Comparison of ENCODE assay signal across 8 cellular contexts in the genomic region with DNA sequence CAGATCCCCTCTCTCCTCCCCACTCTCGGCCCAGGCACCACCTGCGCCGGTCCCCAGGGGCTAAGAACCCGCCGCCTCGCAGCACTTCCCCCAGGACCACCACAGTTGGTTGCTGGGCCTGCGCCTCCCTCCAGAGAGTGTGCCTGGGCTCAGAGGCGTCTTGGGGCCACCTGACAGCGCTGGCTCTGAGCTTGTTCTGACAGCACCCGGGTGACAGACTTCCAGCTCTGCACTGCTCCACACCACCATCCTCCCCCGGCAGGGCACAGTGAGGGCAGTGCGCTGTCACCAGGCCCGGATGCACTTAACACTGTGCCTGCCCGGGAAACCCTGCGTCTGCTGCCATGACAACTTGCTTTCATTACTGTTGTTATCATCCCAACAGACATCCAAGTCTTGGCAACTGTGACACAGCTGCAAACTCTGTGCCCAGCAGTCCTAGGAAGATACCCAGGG. TPM values are rescaled to one million over a fixed set of nuclear protein-coding genes. Genes with fewer than 3 reads are reported as not detected.
DNase-seq lines count a peak whose midpoint lies in the region; ATAC-seq, FAIRE-seq and TF ChIP-seq lines count a peak whose summit lies in the region.

No MANE protein-coding gene starts in this region.

- CTCF ChIA-PET in activated CD4-positive, alpha-beta T cell treated with anti-CD3 and anti-CD28 coated beads, Interleukin-2, amount 10 ng/mL, durations not matched to agents 7 days and 5 days (lab: Charles Lee), result interaction anchor here (1.6 to 1.7 kb wide), 2 partner anchors 14 to 34 kb away, joined by 3 to 4 read pairs; no protein-coding TSS in a partner anchor
- CTCF ChIA-PET in endothelial cell of umbilical vein (lab: Charles Lee), result interaction anchor here (0.6 to 1.0 kb wide), 2 partner anchors 58 to 204 kb away, joined by 3 to 4 read pairs; no protein-coding TSS in a partner anchor

- H3K9me3 ChIP-seq in endothelial cell of umbilical vein (replicated peaks; ENCODE audit: control insufficient read depth, insufficient read depth, low read length) (no peaks in the 10 kb centered on the region), thyroid gland (no peaks in the 10 kb centered on the region), ovary (no peaks in the 10 kb centered on the region)

- H2AFZ ChIP-seq in endothelial cell of umbilical vein (ENCODE audit: low read depth, low read length), result no peak overlapping the region

- peaks cover 8% of the 10 kb centered on the region for H3K36me3 Mint-ChIP-seq in activated CD4-positive, alpha-beta T cell treated with anti-CD3 and anti-CD28 coated beads, Interleukin-2, amount 10 ng/mL, durations not matched to agents 7 days and 5 days (ENCODE audit: low read depth)

- H3K4me3 Mint-ChIP-seq in activated CD4-positive, alpha-beta T cell treated with anti-CD3 and anti-CD28 coated beads, Interleukin-2, amount 10 ng/mL, durations not matched to agents 7 days and 5 days, result peak overlapping the region; percentile 66

- H3K9me1 ChIP-seq in endothelial cell of umbilical vein (replicated peaks; ENCODE audit: control insufficient read depth, extremely low read depth, insufficient read depth, low read length), result no peaks in the 10 kb centered on the region

- H3K27ac Mint-ChIP-seq in activated CD4-positive, alpha-beta T cell treated with anti-CD3 and anti-CD28 coated beads, Interleukin-2, amount 10 ng/mL, durations not matched to agents 7 days and 5 days, result peak overlapping the region; percentile 88

- peak overlapping the region; percentile 44 for H3K4me2 ChIP-seq in endothelial cell of umbilical vein (ENCODE audit: insufficient read depth, low read length)

- dilution Hi-C loops in endothelial cell of umbilical vein (cut with MboI; ENCODE audit: extremely low pct_ligation_motif_present, low sequenced_read_pairs), result no loop called here

- H3K4me3 ChIP-seq in endothelial cell of umbilical vein (replicated peaks in 1 of 3; ENCODE audit: insufficient read depth in 1 of 3, low read depth in 1 of 3, low read length in 3 of 3), result no peak overlapping the region
- H3K4me3 ChIP-seq in thyroid gland (replicated peaks in 1 of 3), result no peak overlapping the region
- no peak overlapping the region for H3K4me3 ChIP-seq in ovary

- no peaks in the 10 kb centered on the region for H4K20me1 ChIP-seq in endothelial cell of umbilical vein (replicated peaks; ENCODE audit: control insufficient read depth, extremely low read depth, insufficient read depth, low read length)

- peak; percentile 69 for ATAC-seq in GM18502 (IDR thresholded peaks at IDR 0.05; ENCODE audit: poor library complexity, unreplicated experiment)

- H3K36me3 ChIP-seq in endothelial cell of umbilical vein (ENCODE audit: control insufficient read depth in 2 of 2, extremely low read depth in 1 of 2, insufficient read depth in 2 of 2, low read length in 2 of 2), result no peaks in the 10 kb centered on the region
- H3K36me3 ChIP-seq in thyroid gland, result no peaks in the 10 kb centered on the region
- no peaks in the 10 kb centered on the region for H3K36me3 ChIP-seq in ovary

- TF ChIP-seq CTCF in endothelial cell of umbilical vein (IDR thresholded peaks at IDR 0.05; ENCODE audit: extremely low read depth in 1 of 2, insufficient read depth in 1 of 2, low read depth in 1 of 2, low read length in 2 of 2) (no peak), thyroid gland (IDR thresholded peaks at IDR 0.05) (no peak), ovary (IDR thresholded peaks at IDR 0.05) (no peak)

- H3K27me3 ChIP-seq in endothelial cell of umbilical vein (ENCODE audit: control insufficient read depth in 2 of 2, insufficient read depth in 2 of 2, low read length in 2 of 2), result no peaks in the 10 kb centered on the region
- no peaks in the 10 kb centered on the region for H3K27me3 ChIP-seq in thyroid gland
- no peaks in the 10 kb centered on the region for H3K27me3 ChIP-seq in ovary

- no peak for TF ChIP-seq POLR2A in endothelial cell of umbilical vein (IDR thresholded peaks at IDR 0.05; ENCODE audit: low read depth, low read length)
- TF ChIP-seq POLR2A in thyroid gland (IDR thresholded peaks at IDR 0.05), result no peak
- no peak for TF ChIP-seq POLR2A in ovary (IDR thresholded peaks at IDR 0.05)

- H3K4me1 ChIP-seq in endothelial cell of umbilical vein (ENCODE audit: control insufficient read depth, extremely low read depth, insufficient read depth, low read length) (peaks cover 27% of the 10 kb centered on the region), thyroid gland (peaks cover 4 to 25% of the 10 kb centered on the region in 2 donors), ovary (ENCODE audit: insufficient read depth) (peaks cover 12% of the 10 kb centered on the region)

- peak overlapping the region; percentile 55 for H3K9ac ChIP-seq in endothelial cell of umbilical vein (replicated peaks; ENCODE audit: extremely low read depth, insufficient read depth, low read length)

- peaks cover 48% of the 10 kb centered on the region for H3K79me2 ChIP-seq in endothelial cell of umbilical vein (ENCODE audit: control insufficient read depth, insufficient read depth, low read length)

- no peaks in the 10 kb centered on the region for H3K27me3 Mint-ChIP-seq in activated CD4-positive, alpha-beta T cell treated with anti-CD3 and anti-CD28 coated beads, Interleukin-2, amount 10 ng/mL, durations not matched to agents 7 days and 5 days

- TF ChIP-seq EP300 in ovary (IDR thresholded peaks at IDR 0.05), result no peak

- peaks cover 62% of the 10 kb centered on the region for H3K4me1 Mint-ChIP-seq in activated CD4-positive, alpha-beta T cell treated with anti-CD3 and anti-CD28 coated beads, Interleukin-2, amount 10 ng/mL, durations not matched to agents 7 days and 5 days

- peak; percentile 96 for FAIRE-seq in endothelial cell of umbilical vein (lab: Jason Lieb, UNC)

- 57 to 65% methylated on average over 8 to 14 of the region's 15 CpGs for WGBS in thyroid gland, 2 donors
- 67 to 76% (median 70%) methylated on average over 10 to 15 of the region's 15 CpGs for WGBS in ovary, 3 donors

- intact Hi-C loops in endothelial cell of umbilical vein (cut with micrococcal nuclease), result no loop called here
- intact Hi-C loops in thyroid gland (cut with DNase I), result no loop called here
- intact Hi-C loops in ovary (cut with DNase I), result no loop called here

- no peaks in the 10 kb centered on the region for H3K9me3 Mint-ChIP-seq in activated CD4-positive, alpha-beta T cell treated with anti-CD3 and anti-CD28 coated beads, Interleukin-2, amount 10 ng/mL, durations not matched to agents 7 days and 5 days

- POLR2A ChIA-PET in activated CD4-positive, alpha-beta T cell treated with anti-CD3 and anti-CD28 coated beads, Interleukin-2, amount 10 ng/mL, durations not matched to agents 7 days and 5 days (lab: Charles Lee), result interaction anchor here (0.6 to 1.0 kb wide), 2 partner anchors 20 to 195 kb away, joined by 3 to 4 read pairs; partner anchors contain the start of gene PACS2
- POLR2A ChIA-PET in endothelial cell of umbilical vein (lab: Charles Lee), result no interaction called here

- DNase-seq in M059J (ENCODE audit: low read depth), result peak; percentile 45
- peak; percentile 91 for DNase-seq in activated CD4-positive, alpha-beta T cell treated with anti-CD3 and anti-CD28 coated beads, Interleukin-2, amount 10 ng/mL, durations not matched to agents 7 days and 5 days
- DNase-seq in endothelial cell of umbilical vein (ENCODE audit: low read depth, low spot score), result peak; percentile 89
- peak; percentile 39 for DNase-seq in occipital lobe (lab: John Stamatoyannopoulos, UW)
- DNase-seq in thyroid gland, result no peak
- DNase-seq in ovary, result no peak
- DNase-seq in inferior parietal cortex (ENCODE audit: extremely low spot score), result no peak

- peak overlapping the region; percentile 46 for H3K27ac ChIP-seq in endothelial cell of umbilical vein (ENCODE audit: insufficient read depth, low read depth, low read length)
- no peak overlapping the region for H3K27ac ChIP-seq in thyroid gland
- no peak overlapping the region for H3K27ac ChIP-seq in ovary

- no TSS peak for BruUV-seq in endothelial cell of umbilical vein (replicated peaks; lab: Mats Ljungman, UMichigan)

RNA-seq across cellular contexts. Expression of gene BRF1, which starts 6.6 kb away (rescaled TPM):
- 10.4 and 13.0 TPM in 2 replicates for total RNA-seq in M059J (2014; rRNA removed; shearing (Covaris generic))
- total RNA-seq in activated CD4-positive, alpha-beta T cell treated with anti-CD3 and anti-CD28 coated beads, Interleukin-2, amount 10 ng/mL, durations not matched to agents 7 days and 5 days, result 10 to 100 TPM; 39.0 to 50.9 TPM
- total RNA-seq in endothelial cell of umbilical vein (37.9 and 47.2 TPM in 2 replicates), occipital lobe (61.1 TPM), thyroid gland (10 to 100 TPM; 44.5 to 99.6 (median 56.2) TPM), ovary (10 to 100 TPM; 33.3 to 47.3 (median 38.5) TPM)
- polyA plus RNA-seq in endothelial cell of umbilical vein (18.6 and 19.0 TPM in 2 replicates), ovary (10 to 100 TPM; 20.4 to 23.9 TPM)
- 9.4 and 13.0 TPM in 2 replicates for polyA plus RNA-seq in endothelial cell of umbilical vein (2011; cell fraction: cytosol; rRNA removed)
- polyA plus RNA-seq in endothelial cell of umbilical vein (2011; cell fraction: nucleus; rRNA removed), result 40.7 and 43.6 TPM in 2 replicates
- 14.4 and 15.7 TPM in 2 replicates for polyA plus RNA-seq in endothelial cell of umbilical vein (2012)
- polyA minus RNA-seq in endothelial cell of umbilical vein, result 24.1 and 26.7 TPM in 2 replicates
- polyA minus RNA-seq in endothelial cell of umbilical vein (2011; cell fraction: cytosol; rRNA and poly(A)+ RNA removed), result 14.3 TPM
- polyA minus RNA-seq in endothelial cell of umbilical vein (2011; cell fraction: nucleus; rRNA and poly(A)+ RNA removed), result 39.8 and 59.1 TPM in 2 replicates

RNA-seq across cellular contexts. Expression of gene PACS2, which starts 20.4 kb away (rescaled TPM):
- 11.0 and 24.7 TPM in 2 replicates for total RNA-seq in M059J (2014; rRNA removed; shearing (Covaris generic))
- 10 to 100 TPM; 43.3 to 46.8 TPM for total RNA-seq in activated CD4-positive, alpha-beta T cell treated with anti-CD3 and anti-CD28 coated beads, Interleukin-2, amount 10 ng/mL, durations not matched to agents 7 days and 5 days
- total RNA-seq in endothelial cell of umbilical vein, result 80.1 and 86.3 TPM in 2 replicates
- 52.6 and 52.7 TPM in 2 replicates for polyA plus RNA-seq in endothelial cell of umbilical vein
- polyA plus RNA-seq in endothelial cell of umbilical vein (2011; cell fraction: cytosol; rRNA removed), result 31.1 and 47.8 TPM in 2 replicates
- polyA plus RNA-seq in endothelial cell of umbilical vein (2011; cell fraction: nucleus; rRNA removed), result 192 and 247 TPM in 2 replicates
- polyA plus RNA-seq in endothelial cell of umbilical vein (2012), result 36.5 and 56.0 TPM in 2 replicates
- 36.0 and 66.4 TPM in 2 replicates for polyA minus RNA-seq in endothelial cell of umbilical vein
- polyA minus RNA-seq in endothelial cell of umbilical vein (2011; cell fraction: cytosol; rRNA and poly(A)+ RNA removed), result 14.6 TPM
- polyA minus RNA-seq in endothelial cell of umbilical vein (2011; cell fraction: nucleus; rRNA and poly(A)+ RNA removed), result 53.1 and 93.3 TPM in 2 replicates
- total RNA-seq in occipital lobe, result 75.8 TPM
- 10 to 100 TPM; 54.6 to 85.2 (median 72.1) TPM for total RNA-seq in thyroid gland
- 10 to 100 TPM; 41.4 to 91.9 (median 60.7) TPM for total RNA-seq in ovary
- polyA plus RNA-seq in ovary, result 10 to 100 TPM; 21.2 to 55.9 TPM

RNA-seq across cellular contexts. Expression of gene BTBD6, which starts 45.8 kb away (rescaled TPM):
- 28.4 and 39.2 TPM in 2 replicates for total RNA-seq in M059J (2014; rRNA removed; shearing (Covaris generic))
- total RNA-seq in activated CD4-positive, alpha-beta T cell treated with anti-CD3 and anti-CD28 coated beads, Interleukin-2, amount 10 ng/mL, durations not matched to agents 7 days and 5 days, result 10 to 100 TPM; 43.7 to 43.9 TPM
- total RNA-seq in endothelial cell of umbilical vein, result 57.7 and 63.1 TPM in 2 replicates
- polyA plus RNA-seq in endothelial cell of umbilical vein, result 63.1 and 65.0 TPM in 2 replicates
- polyA plus RNA-seq in endothelial cell of umbilical vein (2011; cell fraction: cytosol; rRNA removed), result 51.6 and 57.9 TPM in 2 replicates
- 111 and 113 TPM in 2 replicates for polyA plus RNA-seq in endothelial cell of umbilical vein (2011; cell fraction: nucleus; rRNA removed)
- polyA plus RNA-seq in endothelial cell of umbilical vein (2012), result 38.8 and 47.5 TPM in 2 replicates
- 43.1 and 43.3 TPM in 2 replicates for polyA minus RNA-seq in endothelial cell of umbilical vein
- 27.3 TPM for polyA minus RNA-seq in endothelial cell of umbilical vein (2011; cell fraction: cytosol; rRNA and poly(A)+ RNA removed)
- 12.7 and 14.1 TPM in 2 replicates for polyA minus RNA-seq in endothelial cell of umbilical vein (2011; cell fraction: nucleus; rRNA and poly(A)+ RNA removed)
- 45.4 TPM for total RNA-seq in occipital lobe
- 10 to 100 TPM; 35.9 to 58.2 (median 44.2) TPM for total RNA-seq in thyroid gland
- 10 to 100 TPM; 19.3 to 40.1 (median 34.4) TPM for total RNA-seq in ovary
- 10 to 100 TPM; 16.6 to 39.2 TPM for polyA plus RNA-seq in ovary

Comparison
In these comparisons a context has a peak if more than half of its experiments do, and no peak if none do; other contexts are left out.
1. DNase-seq: peak in M059J (single experiment), activated CD4-positive, alpha-beta T cell treated with anti-CD3 and anti-CD28 coated beads, Interleukin-2, amount 10 ng/mL, durations not matched to agents 7 days and 5 days (single experiment), endothelial cell of umbilical vein (single experiment) and occipital lobe (single experiment); none in thyroid gland (0 of 2), ovary (0 of 5) and inferior parietal cortex (single experiment).